ENCODE assay signal across 8 cellular contexts in the genomic region with DNA sequence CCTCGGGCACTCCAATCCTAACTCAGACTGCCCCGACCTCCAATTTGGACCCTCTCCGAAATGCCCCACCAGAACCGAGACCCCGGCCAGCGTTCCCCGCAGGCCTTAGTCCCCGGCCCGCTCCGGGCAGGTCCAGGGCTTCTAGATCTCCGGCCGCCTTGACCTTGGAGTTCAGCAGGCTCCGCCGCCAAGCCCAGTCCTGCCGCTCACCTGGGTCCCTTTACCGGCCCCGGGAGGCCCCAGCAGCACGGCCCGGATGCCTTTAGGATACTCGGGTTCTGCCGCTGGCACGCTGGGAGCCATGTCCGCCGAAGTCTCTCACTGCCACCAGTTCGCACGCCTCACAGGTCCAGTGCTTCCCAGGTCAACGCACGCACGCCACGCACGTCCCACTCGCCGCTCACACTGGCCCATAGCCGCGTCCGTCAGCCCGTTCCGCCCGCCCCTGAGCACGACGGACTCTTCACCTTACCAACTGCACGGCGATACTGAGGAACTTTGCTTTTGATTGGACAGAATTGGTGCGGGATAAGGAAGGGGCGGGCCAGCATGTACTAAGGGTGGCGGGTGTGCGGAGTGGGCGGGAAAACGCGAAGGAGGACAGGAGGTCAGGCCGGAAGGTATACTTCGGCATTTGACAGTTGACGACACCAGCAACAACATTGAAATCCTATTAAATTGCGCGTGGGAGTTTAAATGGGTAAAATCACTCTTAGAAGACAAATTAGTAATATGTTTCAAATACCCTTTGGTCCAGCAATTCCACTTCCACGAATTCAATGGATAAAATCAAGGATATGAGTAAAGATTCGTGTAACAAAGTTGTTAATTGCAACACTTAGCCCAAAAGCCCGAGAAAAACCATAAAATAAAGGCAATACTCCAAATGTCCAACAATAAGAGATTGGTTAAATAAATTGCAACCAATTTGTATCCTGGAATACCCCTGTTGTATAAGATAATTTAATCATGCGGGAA. TPM values are rescaled to one million over a fixed set of nuclear protein-coding genes. Genes with fewer than 3 reads are reported as not detected.
DNase-seq lines count a peak whose midpoint lies in the region; ATAC-seq and TF ChIP-seq lines count a peak whose summit lies in the region.

A gene (minus strand): TSS at position 358 of the 978 bp plus-strand sequence. CDS start 55 bp downstream, at position 303.

- H3K36me3 ChIP-seq in smooth muscle cell (ENCODE audit: low read depth), result no peaks in the 10 kb centered on the region

- H3F3A ChIP-seq in smooth muscle cell (ENCODE audit: low read depth), result no peaks in the 10 kb centered on the region

- DNase-seq in AG04450 (ENCODE audit: low read depth, low spot score) (peak; percentile 89), NCI-H226 (peak; percentile 98), WTC11 (ENCODE audit: low spot score) (peak; percentile 93), cardiac fibroblast (ENCODE audit: low read depth in 2 of 2) (peak; percentile 98 to 99), iPS-NIHi7 (ENCODE audit: extremely low spot score) (peak; percentile 99), smooth muscle cell (lab: John Stamatoyannopoulos, UW; ENCODE audit: unreplicated experiment) (peak; percentile 77)

- POLR2A ChIA-PET in AG04450 (lab: Yijun Ruan, JAX), result no interaction called here
- POLR2A ChIA-PET in WTC11 (lab: Charles Lee), result no interaction called here

- H3K27me3 Mint-ChIP-seq in WTC11 (ENCODE audit: low read depth), result peaks cover 20% of the 10 kb centered on the region

- peaks cover 10% of the 10 kb centered on the region for H3K36me3 Mint-ChIP-seq in WTC11

- peaks cover 38% of the 10 kb centered on the region for H4K20me1 ChIP-seq in smooth muscle cell (ENCODE audit: low read depth)

- H3K4me3 Mint-ChIP-seq in WTC11, result peak within 1 kb of the TSS; percentile 96

- peaks cover 14% of the 10 kb centered on the region for H3K4me1 ChIP-seq in smooth muscle cell (ENCODE audit: low read depth)

- peak within 1 kb of the TSS; percentile 78 for H2AFZ ChIP-seq in smooth muscle cell (ENCODE audit: low read depth)

- H3K27ac ChIP-seq in AG04450 (ENCODE audit: low read depth, low read length) (peak within 1 kb of the TSS; percentile 68), smooth muscle cell (ENCODE audit: low read depth) (peak within 1 kb of the TSS; percentile 73)

- CTCF ChIA-PET in AG04450 (lab: Charles Lee) (no interaction called here), WTC11 (lab: Charles Lee) (no interaction called here)

- H3K9ac ChIP-seq in smooth muscle cell (ENCODE audit: low read depth), result peak within 1 kb of the TSS; percentile 94

- H3K9me3 ChIP-seq in AG04450 (ENCODE audit: control insufficient read depth, insufficient read depth, low read length) (no peaks in the 10 kb centered on the region), smooth muscle cell (replicated peaks; ENCODE audit: low read depth) (no peaks in the 10 kb centered on the region)

- TF ChIP-seq CTCF in AG04450 (IDR thresholded peaks at IDR 0.05; ENCODE audit: low read depth, low read length) (no peak), WTC11 (IDR thresholded peaks at IDR 0.05) (no peak), cardiac fibroblast (IDR thresholded peaks at IDR 0.05; ENCODE audit: low read depth, low read length) (no peak), smooth muscle cell (IDR thresholded peaks at IDR 0.05; ENCODE audit: borderline replicate concordance, insufficient read depth, poor library complexity, severe bottlenecking) (no peak)

- H3K79me2 ChIP-seq in smooth muscle cell (ENCODE audit: low read depth), result peaks cover 48% of the 10 kb centered on the region

- H3K4me3 ChIP-seq in AG04450 (ENCODE audit: low read depth, low read length), result peak within 1 kb of the TSS; percentile 88
- H3K4me3 ChIP-seq in cardiac fibroblast (replicated peaks in 1 of 2; ENCODE audit: low read depth in 2 of 2, low read length in 2 of 2), result peak within 1 kb of the TSS; percentile 88 to 92
- peak within 1 kb of the TSS; percentile 94 for H3K4me3 ChIP-seq in smooth muscle cell

- H3K4me2 ChIP-seq in smooth muscle cell, result peak within 1 kb of the TSS; percentile 99

- peak within 1 kb of the TSS; percentile 31; the same call in 1 of the 2 replicates for H3K27ac Mint-ChIP-seq in WTC11

- peaks cover 16% of the 10 kb centered on the region for H3K4me1 Mint-ChIP-seq in WTC11

- H3K9me3 Mint-ChIP-seq in WTC11, result peaks cover 5% of the 10 kb centered on the region

- peak; percentile 98 for ATAC-seq in GM18909 (IDR thresholded peaks at IDR 0.05; ENCODE audit: poor library complexity, unreplicated experiment)
- ATAC-seq in HG03175 (IDR thresholded peaks at IDR 0.05; ENCODE audit: unreplicated experiment), result peak; percentile 99
- ATAC-seq in WTC11, result peak; percentile 100

- 8% methylated on average over 59 of the region's 59 CpGs for WGBS in smooth muscle cell (ENCODE audit: low lambda C conversion rate)

- H3K27me3 ChIP-seq in AG04450 (ENCODE audit: control insufficient read depth, insufficient read depth, low read length) (no peaks in the 10 kb centered on the region), smooth muscle cell (ENCODE audit: low read depth) (no peaks in the 10 kb centered on the region)

TF ChIP-seq in WTC11, 78 proteins besides CTCF, POLR2A, EP300 and RAD21 (continues in another document):
- TF ChIP-seq, protein P1, sequence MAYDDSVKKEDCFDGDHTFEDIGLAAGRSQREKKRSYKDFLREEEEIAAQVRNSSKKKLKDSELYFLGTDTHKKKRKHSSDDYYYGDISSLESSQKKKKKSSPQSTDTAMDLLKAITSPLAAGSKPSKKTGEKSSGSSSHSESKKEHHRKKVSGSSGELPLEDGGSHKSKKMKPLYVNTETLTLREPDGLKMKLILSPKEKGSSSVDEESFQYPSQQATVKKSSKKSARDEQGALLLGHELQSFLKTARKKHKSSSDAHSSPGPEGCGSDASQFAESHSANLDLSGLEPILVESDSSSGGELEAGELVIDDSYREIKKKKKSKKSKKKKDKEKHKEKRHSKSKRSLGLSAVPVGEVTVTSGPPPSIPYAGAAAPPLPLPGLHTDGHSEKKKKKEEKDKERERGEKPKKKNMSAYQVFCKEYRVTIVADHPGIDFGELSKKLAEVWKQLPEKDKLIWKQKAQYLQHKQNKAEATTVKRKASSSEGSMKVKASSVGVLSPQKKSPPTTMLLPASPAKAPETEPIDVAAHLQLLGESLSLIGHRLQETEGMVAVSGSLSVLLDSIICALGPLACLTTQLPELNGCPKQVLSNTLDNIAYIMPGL (CRISPR knock-in tag; IDR thresholded peaks at IDR 0.05), result 0 out of 2 replicates have a peak, but pooled peaks have one; percentile 67
- no peak for TF ChIP-seq RORB (CRISPR knock-in tag; IDR thresholded peaks at IDR 0.05)
- 0 out of 2 replicates have a peak, but pooled peaks have one; percentile 12 for TF ChIP-seq ZNF263 (CRISPR knock-in tag; IDR thresholded peaks at IDR 0.05; ENCODE audit: low read depth)
- peak; percentile 93; the same call in 1 of the 2 replicates for TF ChIP-seq ETV6 (CRISPR knock-in tag; IDR thresholded peaks at IDR 0.05)
- 0 out of 2 replicates have a peak, but pooled peaks have one; percentile 51 for TF ChIP-seq NR1H2 (CRISPR knock-in tag; IDR thresholded peaks at IDR 0.05)
- TF ChIP-seq ZNF396 (CRISPR knock-in tag; IDR thresholded peaks at IDR 0.05; ENCODE audit: borderline replicate concordance), result no peak
- TF ChIP-seq MXD4 (CRISPR knock-in tag; IDR thresholded peaks at IDR 0.05; ENCODE audit: borderline replicate concordance), result no peak
- TF ChIP-seq, protein P2, sequence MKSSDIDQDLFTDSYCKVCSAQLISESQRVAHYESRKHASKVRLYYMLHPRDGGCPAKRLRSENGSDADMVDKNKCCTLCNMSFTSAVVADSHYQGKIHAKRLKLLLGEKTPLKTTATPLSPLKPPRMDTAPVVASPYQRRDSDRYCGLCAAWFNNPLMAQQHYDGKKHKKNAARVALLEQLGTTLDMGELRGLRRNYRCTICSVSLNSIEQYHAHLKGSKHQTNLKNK (CRISPR knock-in tag; IDR thresholded peaks at IDR 0.05), result no peak
- no peak for TF ChIP-seq KAT7 (CRISPR knock-in tag; IDR thresholded peaks at IDR 0.05; ENCODE audit: borderline replicate concordance)
- TF ChIP-seq SP1 (CRISPR knock-in tag; conservative IDR thresholded peaks at IDR 0.05), result peak; percentile 99
- TF ChIP-seq PRRX2 (CRISPR knock-in tag; IDR thresholded peaks at IDR 0.05), result no peak
- TF ChIP-seq TEAD4 (CRISPR knock-in tag; IDR thresholded peaks at IDR 0.05), result peak; percentile 86; the same call in 1 of the 2 replicates
- TF ChIP-seq, protein P3, sequence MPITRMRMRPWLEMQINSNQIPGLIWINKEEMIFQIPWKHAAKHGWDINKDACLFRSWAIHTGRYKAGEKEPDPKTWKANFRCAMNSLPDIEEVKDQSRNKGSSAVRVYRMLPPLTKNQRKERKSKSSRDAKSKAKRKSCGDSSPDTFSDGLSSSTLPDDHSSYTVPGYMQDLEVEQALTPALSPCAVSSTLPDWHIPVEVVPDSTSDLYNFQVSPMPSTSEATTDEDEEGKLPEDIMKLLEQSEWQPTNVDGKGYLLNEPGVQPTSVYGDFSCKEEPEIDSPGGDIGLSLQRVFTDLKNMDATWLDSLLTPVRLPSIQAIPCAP (CRISPR knock-in tag; IDR thresholded peaks at IDR 0.05), result peak; percentile 62
- TF ChIP-seq ZNF138 (CRISPR knock-in tag; conservative IDR thresholded peaks at IDR 0.05), result no peak
- TF ChIP-seq GABPB1 (CRISPR knock-in tag; IDR thresholded peaks at IDR 0.05), result peak; percentile 69; the same call in 1 of the 2 replicates

RNA-seq across cellular contexts. Expression of the gene that starts here (rescaled TPM):
- 129 TPM in 2 replicates for polyA plus RNA-seq in AG04450 (2011; rRNA removed)
- 59.6 and 66.6 TPM in 2 replicates for polyA minus RNA-seq in AG04450 (2011; rRNA and poly(A)+ RNA removed)
- 124 to 132 TPM (median 130 TPM) in 3 replicates for total RNA-seq in WTC11 (2021)
- 89.8 and 132 TPM in 2 replicates for total RNA-seq in smooth muscle cell
- polyA plus RNA-seq in smooth muscle cell, result 121 and 142 TPM in 2 replicates

Comparison
In these comparisons a context has a peak if more than half of its experiments do, and no peak if none do; other contexts are left out.
1. Peak in every context shown above with its lines: DNase-seq, ATAC-seq, H3K4me3 ChIP-seq and H3K27ac ChIP-seq.